8 cellular contexts compared by ENCODE assay signal in genomic region chr19:38617764-38618589, GRCh38. TPM values are rescaled to one million over a fixed set of nuclear protein-coding genes. Genes with fewer than 3 reads are reported as not detected.
DNase-seq lines count a peak whose midpoint lies in the region; ATAC-seq and TF ChIP-seq lines count a peak whose summit lies in the region.

Gene MAP4K1, minus strand, starts transcription at chr19:38617953. Its CDS starts 58 bp downstream, at chr19:38617895.

- no CpG with 5 or more reads among the region's 28 CpGs for WGBS in mesendoderm (ENCODE audit: extremely low coverage, insufficient coverage, low lambda C conversion rate)

- H3K36me3 ChIP-seq in Loucy (ENCODE audit: insufficient read depth, low read length) (peaks cover 4% of the 10 kb centered on the region; the same call in 1 of the 2 replicates), mesendoderm (ENCODE audit: control insufficient read depth, insufficient read depth, low read length) (peaks cover 2% of the 10 kb centered on the region)

- peaks cover 37% of the 10 kb centered on the region for H3K4me1 ChIP-seq in Loucy (ENCODE audit: insufficient read depth, low read length, poor library complexity, severe bottlenecking)
- peaks cover 7% of the 10 kb centered on the region for H3K4me1 ChIP-seq in mesendoderm (ENCODE audit: control insufficient read depth, low read depth, low read length)

- peak within 1 kb of the TSS; percentile 41 for H2BK5ac ChIP-seq in mesendoderm (ENCODE audit: low read length)

- peak within 1 kb of the TSS; percentile 85 for H2AFZ ChIP-seq in Loucy (ENCODE audit: low read length)

- no peak within 1 kb of the TSS for H3K23ac ChIP-seq in mesendoderm (ENCODE audit: low read length)

- H2BK15ac ChIP-seq in mesendoderm (replicated peaks; ENCODE audit: low read depth), result no peak within 1 kb of the TSS

- peaks cover 12% of the 10 kb centered on the region for H4K20me1 ChIP-seq in Loucy (ENCODE audit: insufficient read depth, low read length, poor library complexity, severe bottlenecking)

- H3K18ac ChIP-seq in mesendoderm (ENCODE audit: low read length), result peak within 1 kb of the TSS; percentile 32

- peak within 1 kb of the TSS; percentile 93 for H3K9ac ChIP-seq in Loucy (ENCODE audit: low read depth, low read length, poor library complexity, severe bottlenecking)
- peak within 1 kb of the TSS; percentile 98 for H3K9ac ChIP-seq in mesendoderm (ENCODE audit: low read length)

- H3K27ac ChIP-seq in mesendoderm (ENCODE audit: low read depth, low read length), result peak within 1 kb of the TSS; percentile 28

- peak within 1 kb of the TSS; percentile 88 for H2AK5ac ChIP-seq in mesendoderm (ENCODE audit: low read length)

- H3K9me2 ChIP-seq in Loucy (replicated peaks; ENCODE audit: low read depth, low read length), result no peaks in the 10 kb centered on the region

- peaks cover 12% of the 10 kb centered on the region for H3K79me1 ChIP-seq in mesendoderm (ENCODE audit: low read length)

- DNase-seq in DMS79 treated with DMSO at 0.1 percent for 48 hours (lab: John Stamatoyannopoulos, UW) (peak; percentile 29), choroid plexus epithelial cell (ENCODE audit: low read depth) (no peak), mesendoderm (no peak), HUDEP-2 (lab: John Stamatoyannopoulos, UW; ENCODE audit: unreplicated experiment in 76 of 76) (no peak)
- peak; percentile 74 for DNase-seq in activated CD4-positive, CD25-positive, alpha-beta regulatory T cell treated with anti-CD3 and anti-CD28 coated beads, Interleukin-2, amount 50 U/mL, for 72 hours
- peak; percentile 80 for DNase-seq in stimulated activated CD8-positive, alpha-beta memory T cell treated with anti-CD3 and anti-CD28 coated beads, Interleukin-4, amount 100 ng/mL, for 48 hours

- no peak within 1 kb of the TSS for H2BK120ac ChIP-seq in mesendoderm (ENCODE audit: low read depth, low read length)

- peaks cover 6% of the 10 kb centered on the region for H3F3A ChIP-seq in Loucy (ENCODE audit: low read depth)

- H3K9me3 ChIP-seq in Loucy (ENCODE audit: insufficient read depth, low read depth, low read length), result no peaks in the 10 kb centered on the region

- H3K4me3 ChIP-seq in Loucy (ENCODE audit: low read length, poor library complexity, severe bottlenecking) (peak within 1 kb of the TSS; percentile 88), choroid plexus epithelial cell (ENCODE audit: low read depth, low read length) (peak within 1 kb of the TSS; percentile 99), mesendoderm (ENCODE audit: low read length) (peak within 1 kb of the TSS; percentile 59)

- H4K8ac ChIP-seq in mesendoderm (ENCODE audit: low read depth, low read length), result no peak within 1 kb of the TSS

- H3K79me2 ChIP-seq in Loucy (ENCODE audit: insufficient read depth, low read length) (peaks cover 50% of the 10 kb centered on the region), mesendoderm (ENCODE audit: control insufficient read depth, insufficient read depth, low read length) (peaks cover 15% of the 10 kb centered on the region)

- peak within 1 kb of the TSS; percentile 99 for H3K56ac ChIP-seq in mesendoderm (ENCODE audit: low read length)

- H3K4me2 ChIP-seq in Loucy (ENCODE audit: low read depth, low read length, poor library complexity, severe bottlenecking), result peak within 1 kb of the TSS; percentile 88
- peak within 1 kb of the TSS; percentile 77 for H3K4me2 ChIP-seq in mesendoderm (ENCODE audit: low read length)

- no peaks in the 10 kb centered on the region for H3K27me3 ChIP-seq in Loucy (ENCODE audit: insufficient read depth, low read length, poor library complexity, severe bottlenecking)
- no peaks in the 10 kb centered on the region for H3K27me3 ChIP-seq in mesendoderm (ENCODE audit: insufficient read depth, low read length, poor library complexity)

- peak; percentile 62 for ATAC-seq in GM21576 (IDR thresholded peaks at IDR 0.05; ENCODE audit: unreplicated experiment)

- H4K5ac ChIP-seq in mesendoderm (ENCODE audit: low read length), result no peak within 1 kb of the TSS

- no peak for TF ChIP-seq CTCF in Loucy (conservative IDR thresholded peaks at IDR 0.05; ENCODE audit: low read length)
- no peak for TF ChIP-seq CTCF in choroid plexus epithelial cell (conservative IDR thresholded peaks at IDR 0.05; ENCODE audit: low read depth, low read length)

- H3K4ac ChIP-seq in mesendoderm (ENCODE audit: low read depth, low read length), result peak within 1 kb of the TSS; percentile 81

RNA-seq across cellular contexts. Expression of gene MAP4K1, which starts in this region (rescaled TPM):
- polyA plus RNA-seq in mesendoderm (2013, experiment 1 of 2), result 9.1 TPM
- polyA plus RNA-seq in mesendoderm (2013, experiment 2 of 2), result 8.6 TPM

Comparison
In these comparisons a context has a peak if more than half of its experiments do, and no peak if none do; other contexts are left out.
1. DNase-seq: peak in DMS79 treated with DMSO at 0.1 percent for 48 hours (single experiment), activated CD4-positive, CD25-positive, alpha-beta regulatory T cell treated with anti-CD3 and anti-CD28 coated beads, Interleukin-2, amount 50 U/mL, for 72 hours (single experiment) and stimulated activated CD8-positive, alpha-beta memory T cell treated with anti-CD3 and anti-CD28 coated beads, Interleukin-4, amount 100 ng/mL, for 48 hours (single experiment); none in choroid plexus epithelial cell (single experiment), mesendoderm (single experiment) and HUDEP-2 (0 of 76).
2. Peak in every context shown above with its lines, with median percentiles within 50 percentile points of each other: H3K4me3 ChIP-seq.